ENCODE assay signal across 28 cellular contexts in genomic region chr11:66489636-66490035, GRCh38. TPM values are rescaled to one million over a fixed set of nuclear protein-coding genes. Genes with fewer than 3 reads are reported as not detected.
DNase-seq lines count a peak whose midpoint lies in the region; ATAC-seq and TF ChIP-seq lines count a peak whose summit lies in the region.
"Had no signal": no experiment of that assay in that cellular context is flagged by ENCODE, and none has a peak within 500 bp of the region (broad histone marks: within the 10 kb centered on the region; RNA-seq: fewer than 3 reads in every experiment).

No MANE protein-coding gene starts in this region.

- DNase-seq in DMS 273 (lab: John Stamatoyannopoulos, UW; ENCODE audit: unreplicated experiment) (peak; percentile 23), DMS 273 treated with DMSO at 0.1 percent for 48 hours (lab: John Stamatoyannopoulos, UW) (no peak), NCI-H2081 treated with DMSO at 0.1 percent for 48 hours (lab: John Stamatoyannopoulos, UW) (peak; percentile 52), NCI-H510A treated with DMSO at 0.1 percent for 48 hours (lab: John Stamatoyannopoulos, UW) (peak; percentile 84), WTC11 (ENCODE audit: low spot score) (no peak), medulla oblongata (ENCODE audit: extremely low spot score) (no peak)
- no peak for DNase-seq in stimulated activated CD4-positive, alpha-beta T cell treated with anti-CD3 and anti-CD28 coated beads, Interleukin-15, amount 100 ng/mL, for 24 hours
- DNase-seq in effector CD8-positive, alpha-beta T cell (lab: John Stamatoyannopoulos, UW) = no peak
- DNase-seq: activated CD4-positive, alpha-beta T cell treated with anti-CD3 and anti-CD28 coated beads for 4 hours; activated CD8-positive, alpha-beta T cell treated with anti-CD3 and anti-CD28 coated beads, Interleukin-2, amount 10 ng/mL, durations not matched to agents 7 days and 5 days; activated naive CD4-positive, alpha-beta T cell treated with anti-CD3 and anti-CD28 coated beads, Interleukin-2, amount 10 ng/mL, durations not matched to agents 7 days and 5 days; adrenal gland; body of pancreas; EL; mesenchymal stem cell; MG63; NCI-H2227 treated with DMSO at 0.1 percent for 48 hours; pancreas; PC-9; stimulated activated naive CD4-positive, alpha-beta T cell treated with Interleukin-2 at 50 U/mL for 16 hours had no signal

- no peak overlapping the region for H3K4me3 Mint-ChIP-seq in WTC11
- H3K4me3 Mint-ChIP-seq: activated CD8-positive, alpha-beta T cell treated with anti-CD3 and anti-CD28 coated beads, Interleukin-2, amount 10 ng/mL, durations not matched to agents 7 days and 5 days; activated naive CD4-positive, alpha-beta T cell treated with anti-CD3 and anti-CD28 coated beads, Interleukin-2, amount 10 ng/mL, durations not matched to agents 7 days and 5 days; activated T-helper 17 cell treated with anti-CD3 and anti-CD28 coated beads, Interleukin-2, amount 50 U/mL, for 72 hours; central memory CD8-positive, alpha-beta T cell; dendritic cell treated with granulocyte-macrophage colony-stimulating factor and Interleukin-4, amounts not matched to agents 40 ng/mL and 50 ng/mL, for 4 days; neural crest cell; T-helper 2 cell treated with Interferon-gamma antibody and Interleukin-4, amounts not matched to agents 5 μg/mL and 100 μg/mL, for 36 hours had no signal

- CTCF ChIA-PET in WTC11 (lab: Charles Lee) = interaction anchor here (0.6 to 2.8 kb wide), 7 partner anchors 10 to 201 kb away, joined by 3 to 43 read pairs (median 5); partner anchors contain the start of genes CCDC87, CCS, DPP3 and RBM4B

- H3K27me3 Mint-ChIP-seq in WTC11 (ENCODE audit: low read depth) = no peaks in the 10 kb centered on the region
- H3K27me3 Mint-ChIP-seq: activated naive CD4-positive, alpha-beta T cell treated with anti-CD3 and anti-CD28 coated beads, Interleukin-2, amount 10 ng/mL, durations not matched to agents 7 days and 5 days; activated T-helper 17 cell treated with anti-CD3 and anti-CD28 coated beads, Interleukin-2, amount 50 U/mL, for 72 hours; central memory CD8-positive, alpha-beta T cell; dendritic cell treated with granulocyte-macrophage colony-stimulating factor and Interleukin-4, amounts not matched to agents 40 ng/mL and 50 ng/mL, for 4 days had no signal

- POLR2A ChIA-PET in WTC11 (lab: Charles Lee) = interaction anchor here (0.6 kb wide), 1 partner anchor 13 kb away, joined by 5 read pairs; no protein-coding TSS in a partner anchor

- H3K4me1 Mint-ChIP-seq in WTC11 = peaks cover 6% of the 10 kb centered on the region
- H3K4me1 Mint-ChIP-seq: activated naive CD4-positive, alpha-beta T cell treated with anti-CD3 and anti-CD28 coated beads, Interleukin-2, amount 10 ng/mL, durations not matched to agents 7 days and 5 days; activated T-helper 17 cell treated with anti-CD3 and anti-CD28 coated beads, Interleukin-2, amount 50 U/mL, for 72 hours; central memory CD8-positive, alpha-beta T cell; neural crest cell had no signal

- H3K27ac Mint-ChIP-seq in WTC11 = no peak overlapping the region
- H3K27ac Mint-ChIP-seq: activated CD8-positive, alpha-beta T cell treated with anti-CD3 and anti-CD28 coated beads, Interleukin-2, amount 10 ng/mL, durations not matched to agents 7 days and 5 days; activated naive CD4-positive, alpha-beta T cell treated with anti-CD3 and anti-CD28 coated beads, Interleukin-2, amount 10 ng/mL, durations not matched to agents 7 days and 5 days; dendritic cell treated with granulocyte-macrophage colony-stimulating factor and Interleukin-4, amounts not matched to agents 40 ng/mL and 50 ng/mL, for 4 days; T-helper 2 cell treated with Interferon-gamma antibody and Interleukin-4, amounts not matched to agents 5 μg/mL and 100 μg/mL, for 36 hours had no signal

- peaks cover 12% of the 10 kb centered on the region for H3K36me3 Mint-ChIP-seq in WTC11

- no peaks in the 10 kb centered on the region for H3K9me3 Mint-ChIP-seq in WTC11
- H3K9me3 Mint-ChIP-seq: activated naive CD4-positive, alpha-beta T cell treated with anti-CD3 and anti-CD28 coated beads, Interleukin-2, amount 10 ng/mL, durations not matched to agents 7 days and 5 days; activated T-helper 17 cell treated with anti-CD3 and anti-CD28 coated beads, Interleukin-2, amount 50 U/mL, for 72 hours; central memory CD8-positive, alpha-beta T cell; dendritic cell treated with granulocyte-macrophage colony-stimulating factor and Interleukin-4, amounts not matched to agents 40 ng/mL and 50 ng/mL, for 4 days; neural crest cell; T-helper 2 cell treated with Interferon-gamma antibody and Interleukin-4, amounts not matched to agents 5 μg/mL and 100 μg/mL, for 36 hours had no signal

- ATAC-seq in WTC11 = no peak
- ATAC-seq: activated CD8-positive, alpha-beta T cell treated with anti-CD3 and anti-CD28 coated beads, Interleukin-2, amount 10 ng/mL, durations not matched to agents 7 days and 5 days; activated T-helper 17 cell treated with anti-CD3 and anti-CD28 coated beads, Interleukin-2, amount 50 U/mL, for 72 hours; body of pancreas; esophagus mucosa; left lobe of liver; pancreas; SK-N-SH treated with all-trans-retinoic acid at 6 μM for 48 hours had no signal

- TF ChIP-seq CTCF in WTC11 (IDR thresholded peaks at IDR 0.05) = no peak

TF ChIP-seq in WTC11, 78 proteins besides CTCF, POLR2A, EP300 and RAD21:
- TF ChIP-seq ZNF423 (CRISPR knock-in tag; IDR thresholded peaks at IDR 0.05) = peak; percentile 30; the same call in 1 of the 2 replicates
- TF ChIP-seq SMAD3 (CRISPR knock-in tag; IDR thresholded peaks at IDR 0.05; ENCODE audit: borderline replicate concordance) = no peak

RNA-seq across cellular contexts. Expression of gene DPP3, which starts 9.4 kb away (rescaled TPM):
- total RNA-seq in WTC11 (2021) = 77.0 to 86.7 TPM (median 83.4 TPM) in 3 replicates

RNA-seq across cellular contexts. Expression of gene BBS1, which starts 20.8 kb away (rescaled TPM):
- 22.9 to 26.8 TPM (median 24.1 TPM) in 3 replicates for total RNA-seq in WTC11 (2021)

RNA-seq across cellular contexts. Expression of gene PELI3, which starts 22.9 kb away (rescaled TPM):
- 6.7 to 7.8 TPM (median 6.8 TPM) in 3 replicates for total RNA-seq in WTC11 (2021)

RNA-seq across cellular contexts. Expression of gene MRPL11, which starts 51.0 kb away (rescaled TPM):
- 131 to 137 TPM (median 135 TPM) in 3 replicates for total RNA-seq in WTC11 (2021)

RNA-seq across cellular contexts. Expression of gene ZDHHC24, which starts 56.2 kb away (rescaled TPM):
- 11.1 to 14.8 TPM (median 13.7 TPM) in 3 replicates for total RNA-seq in WTC11 (2021)

Comparison
In these comparisons a context has a peak if more than half of its experiments do, and no peak if none do; other contexts are left out.
1. DNase-seq: peak in DMS 273 (single experiment), NCI-H2081 treated with DMSO at 0.1 percent for 48 hours (single experiment) and NCI-H510A treated with DMSO at 0.1 percent for 48 hours (single experiment); none in DMS 273 treated with DMSO at 0.1 percent for 48 hours (single experiment), WTC11 (single experiment), medulla oblongata (single experiment), stimulated activated CD4-positive, alpha-beta T cell treated with anti-CD3 and anti-CD28 coated beads, Interleukin-15, amount 100 ng/mL, for 24 hours (single experiment) and effector CD8-positive, alpha-beta T cell (single experiment).